Comparison of ENCODE assay signal across 21 cellular contexts in the genomic region with DNA sequence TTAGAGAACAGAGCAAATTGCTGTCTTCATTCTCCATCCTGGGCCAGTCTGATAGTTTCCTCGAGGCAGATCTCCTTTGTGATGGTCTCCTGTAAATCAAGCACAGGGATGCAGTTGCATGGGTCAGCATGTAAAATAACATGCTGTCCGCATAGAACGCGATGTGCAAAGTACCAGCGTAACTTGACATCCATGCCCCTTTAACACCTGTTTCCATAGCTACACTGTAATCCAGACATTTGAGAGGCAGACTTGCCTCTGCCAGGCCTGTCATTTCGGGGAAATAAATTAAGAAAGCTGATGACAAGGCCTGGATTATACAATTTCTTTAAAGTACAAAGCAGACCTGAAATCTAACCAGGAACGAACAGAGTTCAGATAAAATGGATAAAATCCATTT.
"Had no signal": no experiment of that assay in that cellular context is flagged by ENCODE, and none has a peak within 500 bp of the region (broad histone marks: within the 10 kb centered on the region; RNA-seq: fewer than 3 reads in every experiment).

No MANE protein-coding gene starts in this region.

- H3K4me1 ChIP-seq: prostate gland, vagina had no signal

- H3K27ac Mint-ChIP-seq: memory B cell; natural killer cell treated with Interleukin-12 subunit alpha and Interleukin-12 subunit beta and Interleukin-15 and Interleukin-18, amount 100 ng/mL, for 72 hours; stimulated activated naive B cell treated with anti-CD40 and anti-IgM and Interleukin-4, amounts not matched to agents 10 μg/mL and 1 μg/mL and 100 μg/mL, for 72 hours; stimulated activated naive CD8-positive, alpha-beta T cell treated with anti-CD3 and anti-CD28 coated beads, Interleukin-15, Interleukin-2, amounts not matched to agents 100 ng/mL and 50 ng/mL, for 24 hours had no signal

- H3K36me3 Mint-ChIP-seq: natural killer cell treated with Interleukin-12 subunit alpha and Interleukin-12 subunit beta and Interleukin-15 and Interleukin-18, amount 100 ng/mL, for 72 hours had no signal

- H3K36me3 ChIP-seq: prostate gland, sigmoid colon, spleen, suprapubic skin, transverse colon, vagina had no signal

- H3K4me1 Mint-ChIP-seq: naive B cell had no signal

- ATAC-seq: left lobe of liver; mucosa of descending colon; natural killer cell treated with Interleukin-12 subunit alpha and Interleukin-12 subunit beta and Interleukin-15 and Interleukin-18, amount 100 ng/mL, for 72 hours; stimulated activated naive B cell treated with anti-CD40 and anti-IgM and Interleukin-4, amounts not matched to agents 10 μg/mL and 1 μg/mL and 100 μg/mL, for 72 hours had no signal

- H3K9me3 Mint-ChIP-seq: natural killer cell treated with Interleukin-12 subunit alpha and Interleukin-12 subunit beta and Interleukin-15 and Interleukin-18, amount 100 ng/mL, for 72 hours; stimulated activated naive CD8-positive, alpha-beta T cell treated with anti-CD3 and anti-CD28 coated beads, Interleukin-15, Interleukin-2, amounts not matched to agents 100 ng/mL and 50 ng/mL, for 24 hours had no signal

- H3K9me3 ChIP-seq: mucosa of descending colon, prostate gland, sigmoid colon, suprapubic skin, transverse colon, vagina had no signal

- H3K4me3 ChIP-seq: dorsolateral prefrontal cortex, lung, mucosa of descending colon, prostate gland, sigmoid colon, skin epidermis, spleen, suprapubic skin, transverse colon, vagina had no signal

- DNase-seq: dorsolateral prefrontal cortex; effector CD4-positive, alpha-beta T cell; mucosa of descending colon; naive B cell; nucleus accumbens; right cardiac atrium; sigmoid colon; spleen; stimulated activated CD4-positive, alpha-beta T cell treated with anti-CD3 and anti-CD28 coated beads, Interleukin-15, amount 100 ng/mL, for 24 hours; stimulated activated CD4-positive, alpha-beta T cell treated with anti-CD3 and anti-CD28 coated beads, Interleukin-2, amount 100 ng/mL, for 48 hours; stimulated activated naive B cell treated with anti-CD40 and anti-IgM and Interleukin-4, amounts not matched to agents 10 μg/mL and 1 μg/mL and 100 μg/mL, for 72 hours; transverse colon had no signal

- H3K27me3 Mint-ChIP-seq: naive B cell; stimulated activated naive B cell treated with anti-CD40 and anti-IgM and Interleukin-4, amounts not matched to agents 10 μg/mL and 1 μg/mL and 100 μg/mL, for 72 hours had no signal

- H3K4me3 Mint-ChIP-seq: memory B cell; naive B cell; natural killer cell treated with Interleukin-12 subunit alpha and Interleukin-12 subunit beta and Interleukin-15 and Interleukin-18, amount 100 ng/mL, for 72 hours; stimulated activated naive B cell treated with anti-CD40 and anti-IgM and Interleukin-4, amounts not matched to agents 10 μg/mL and 1 μg/mL and 100 μg/mL, for 72 hours; stimulated activated naive CD8-positive, alpha-beta T cell treated with anti-CD3 and anti-CD28 coated beads, Interleukin-15, Interleukin-2, amounts not matched to agents 100 ng/mL and 50 ng/mL, for 24 hours had no signal

- H3K27ac ChIP-seq: prostate gland, sigmoid colon, skin epidermis, spleen, suprapubic skin, transverse colon, vagina had no signal

- H3K27me3 ChIP-seq: sigmoid colon, spleen, suprapubic skin, transverse colon, vagina had no signal
